Comparison of ENCODE assay signal across 13 cellular contexts in the genomic region with DNA sequence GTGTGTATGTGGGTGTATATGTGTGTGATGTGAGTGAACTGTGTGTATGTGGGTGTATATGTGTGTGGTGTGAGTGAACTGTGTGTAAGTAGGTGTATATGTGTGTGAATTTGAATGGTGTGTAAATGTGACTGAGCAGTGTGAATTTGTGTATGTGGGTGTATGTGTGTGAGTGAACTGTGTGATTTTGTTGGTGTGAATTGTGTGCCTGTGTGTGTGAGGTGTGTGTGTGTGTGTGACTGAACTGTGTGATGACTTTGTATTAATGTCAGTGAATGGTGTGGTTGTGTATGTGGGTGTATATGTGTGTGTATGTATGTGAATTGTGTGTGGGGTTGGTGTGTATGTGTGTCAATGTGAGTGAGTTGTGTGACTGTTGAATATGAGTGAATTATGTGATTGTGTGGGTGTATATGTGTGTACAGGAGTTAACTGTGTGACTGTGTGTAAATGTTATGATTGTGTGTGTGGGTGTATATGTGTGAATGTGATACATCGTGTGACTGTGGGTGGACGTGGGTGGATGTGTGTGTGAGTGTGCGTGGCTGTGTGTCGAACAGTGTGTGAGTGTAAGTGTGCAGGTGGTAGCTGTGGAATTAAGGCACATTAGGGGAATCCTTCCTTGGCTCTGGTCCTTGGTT. TPM values are rescaled to one million over a fixed set of nuclear protein-coding genes. Genes with fewer than 3 reads are reported as not detected.
DNase-seq lines count a peak whose midpoint lies in the region; FAIRE-seq and TF ChIP-seq lines count a peak whose summit lies in the region.
"Not testable (repeated sequence)": the region's sequence is repeated elsewhere in the genome, so short reads cannot be mapped to it uniquely, and the experiment has no call there.
"Had no signal": no experiment of that assay in that cellular context is flagged by ENCODE, and none has a peak within 500 bp of the region (broad histone marks: within the 10 kb centered on the region; RNA-seq: fewer than 3 reads in every experiment).

No MANE protein-coding gene starts in this region.

- H3K27ac Mint-ChIP-seq in activated T-helper 1 cell treated with anti-CD3 and anti-CD28 coated beads, Interleukin-12 subunit alpha, Interleukin-12 subunit beta, Interleukin-2, Interleukin-4 antibody, amounts not matched to agents 30 ng/mL and 10 ng/mL and 1 ng/mL, durations not matched to agents 14 hours and 24 hours and 36 hours = peak overlapping the region; percentile 14
- peak overlapping the region; percentile 71 for H3K27ac Mint-ChIP-seq in endothelial cell (ENCODE audit: unreplicated experiment)
- H3K27ac Mint-ChIP-seq in stimulated activated naive CD8-positive, alpha-beta T cell treated with anti-CD3 and anti-CD28 coated beads, Interleukin-15, Interleukin-2, amounts not matched to agents 100 ng/mL and 50 ng/mL, for 24 hours = peak overlapping the region; percentile 2

- not testable (repeated sequence) for H3K36me3 ChIP-seq in bronchial epithelial cell (ENCODE audit: control insufficient read depth, insufficient read depth, low read length)

- not testable (repeated sequence) for TF ChIP-seq CTCF in bronchial epithelial cell (IDR thresholded peaks at IDR 0.05; ENCODE audit: insufficient read depth, low read length, severe bottlenecking); endothelial cell (IDR thresholded peaks at IDR 0.05; ENCODE audit: unreplicated experiment)

- not testable (repeated sequence) for H3K4me3 Mint-ChIP-seq in activated T-helper 1 cell treated with anti-CD3 and anti-CD28 coated beads, Interleukin-12 subunit alpha, Interleukin-12 subunit beta, Interleukin-2, Interleukin-4 antibody, amounts not matched to agents 30 ng/mL and 10 ng/mL and 1 ng/mL, durations not matched to agents 14 hours and 24 hours and 36 hours; endothelial cell (ENCODE audit: unreplicated experiment); stimulated activated naive CD8-positive, alpha-beta T cell treated with anti-CD3 and anti-CD28 coated beads, Interleukin-15, Interleukin-2, amounts not matched to agents 100 ng/mL and 50 ng/mL, for 24 hours

- not testable (repeated sequence) for H3K36me3 Mint-ChIP-seq in activated T-helper 1 cell treated with anti-CD3 and anti-CD28 coated beads, Interleukin-12 subunit alpha, Interleukin-12 subunit beta, Interleukin-2, Interleukin-4 antibody, amounts not matched to agents 30 ng/mL and 10 ng/mL and 1 ng/mL, durations not matched to agents 14 hours and 24 hours and 36 hours (ENCODE audit: low read depth); endothelial cell (ENCODE audit: low read depth, unreplicated experiment); stimulated activated naive CD8-positive, alpha-beta T cell treated with anti-CD3 and anti-CD28 coated beads, Interleukin-15, Interleukin-2, amounts not matched to agents 100 ng/mL and 50 ng/mL, for 24 hours (ENCODE audit: low read depth)

- not testable (repeated sequence) for DNase-seq in HTR-8/SVneo (ENCODE audit: insufficient read length, low spot score); activated T-helper 1 cell treated with anti-CD3 and anti-CD28 coated beads, Interleukin-12 subunit alpha, Interleukin-12 subunit beta, Interleukin-2, Interleukin-4 antibody, amounts not matched to agents 30 ng/mL and 10 ng/mL and 1 ng/mL, durations not matched to agents 14 hours and 24 hours and 36 hours (ENCODE audit: low spot score); bronchial epithelial cell (ENCODE audit: low read depth); endothelial cell (ENCODE audit: low spot score)
- DNase-seq in mesenteric fat pad (ENCODE audit: low spot score) = peak; percentile 8

- H3K9me3 Mint-ChIP-seq in activated T-helper 1 cell treated with anti-CD3 and anti-CD28 coated beads, Interleukin-12 subunit alpha, Interleukin-12 subunit beta, Interleukin-2, Interleukin-4 antibody, amounts not matched to agents 30 ng/mL and 10 ng/mL and 1 ng/mL, durations not matched to agents 14 hours and 24 hours and 36 hours; endothelial cell (ENCODE audit: unreplicated experiment); stimulated activated naive CD8-positive, alpha-beta T cell treated with anti-CD3 and anti-CD28 coated beads, Interleukin-15, Interleukin-2, amounts not matched to agents 100 ng/mL and 50 ng/mL, for 24 hours: not testable (repeated sequence)

- H3K4me1 Mint-ChIP-seq in activated T-helper 1 cell treated with anti-CD3 and anti-CD28 coated beads, Interleukin-12 subunit alpha, Interleukin-12 subunit beta, Interleukin-2, Interleukin-4 antibody, amounts not matched to agents 30 ng/mL and 10 ng/mL and 1 ng/mL, durations not matched to agents 14 hours and 24 hours and 36 hours (ENCODE audit: low read depth) = peaks cover 11% of the 10 kb centered on the region
- H3K4me1 Mint-ChIP-seq in endothelial cell (ENCODE audit: unreplicated experiment); stimulated activated naive CD8-positive, alpha-beta T cell treated with anti-CD3 and anti-CD28 coated beads, Interleukin-15, Interleukin-2, amounts not matched to agents 100 ng/mL and 50 ng/mL, for 24 hours (ENCODE audit: low read depth): not testable (repeated sequence)

- intact Hi-C loops in activated T-helper 1 cell treated with anti-CD3 and anti-CD28 coated beads, Interleukin-12 subunit alpha, Interleukin-12 subunit beta, Interleukin-2, Interleukin-4 antibody, amounts not matched to agents 30 ng/mL and 10 ng/mL and 1 ng/mL, durations not matched to agents 14 hours and 24 hours and 36 hours (cut with micrococcal nuclease) = not testable (repeated sequence)

- H3K4me3 ChIP-seq in bronchial epithelial cell (ENCODE audit: low read depth, low read length) = not testable (repeated sequence)

- FAIRE-seq in HTR-8/SVneo (lab: Jason Lieb, UNC) (peak; percentile 92), bronchial epithelial cell (lab: Jason Lieb, UNC) (peak; percentile 86)

- not testable (repeated sequence) for H3K27me3 Mint-ChIP-seq in activated T-helper 1 cell treated with anti-CD3 and anti-CD28 coated beads, Interleukin-12 subunit alpha, Interleukin-12 subunit beta, Interleukin-2, Interleukin-4 antibody, amounts not matched to agents 30 ng/mL and 10 ng/mL and 1 ng/mL, durations not matched to agents 14 hours and 24 hours and 36 hours (ENCODE audit: insufficient read depth); endothelial cell (ENCODE audit: unreplicated experiment); stimulated activated naive CD8-positive, alpha-beta T cell treated with anti-CD3 and anti-CD28 coated beads, Interleukin-15, Interleukin-2, amounts not matched to agents 100 ng/mL and 50 ng/mL, for 24 hours

- H3K27me3 ChIP-seq in bronchial epithelial cell (ENCODE audit: control insufficient read depth, insufficient read depth, low read length) = not testable (repeated sequence)

RNA-seq across cellular contexts. Expression of a gene that starts 6.7 kb away (rescaled TPM):
- total RNA-seq in activated T-helper 1 cell treated with anti-CD3 and anti-CD28 coated beads, Interleukin-12 subunit alpha, Interleukin-12 subunit beta, Interleukin-2, Interleukin-4 antibody, amounts not matched to agents 30 ng/mL and 10 ng/mL and 1 ng/mL, durations not matched to agents 14 hours and 24 hours and 36 hours = not detected in 2 replicates
- not detected in 2 replicates for total RNA-seq in bronchial epithelial cell
- total RNA-seq in endothelial cell (ENCODE audit: unreplicated experiment) = not detected
- total RNA-seq in mesenteric fat pad = not detected
- total RNA-seq: A172; A673; CD4-positive, alpha-beta memory T cell; Daoy; G401; H7 had no signal

RNA-seq across cellular contexts. Expression of a gene that starts 12.4 kb away (rescaled TPM):
- total RNA-seq in activated T-helper 1 cell treated with anti-CD3 and anti-CD28 coated beads, Interleukin-12 subunit alpha, Interleukin-12 subunit beta, Interleukin-2, Interleukin-4 antibody, amounts not matched to agents 30 ng/mL and 10 ng/mL and 1 ng/mL, durations not matched to agents 14 hours and 24 hours and 36 hours = 94.7 and 115 TPM in 2 replicates
- 41.1 and 59.9 TPM in 2 replicates for total RNA-seq in bronchial epithelial cell
- 73.5 TPM for total RNA-seq in endothelial cell (ENCODE audit: unreplicated experiment)
- 116 TPM for total RNA-seq in mesenteric fat pad
- total RNA-seq: G401 had no signal

RNA-seq across cellular contexts. Expression of a gene that starts 18.6 kb away (rescaled TPM):
- not detected in 2 replicates for total RNA-seq in activated T-helper 1 cell treated with anti-CD3 and anti-CD28 coated beads, Interleukin-12 subunit alpha, Interleukin-12 subunit beta, Interleukin-2, Interleukin-4 antibody, amounts not matched to agents 30 ng/mL and 10 ng/mL and 1 ng/mL, durations not matched to agents 14 hours and 24 hours and 36 hours
- total RNA-seq in bronchial epithelial cell (not detected in 2 replicates), endothelial cell (ENCODE audit: unreplicated experiment) (not detected), mesenteric fat pad (not detected)
- total RNA-seq: A172; A673; Calu3; CD4-positive, alpha-beta memory T cell; Daoy; G401; H7 had no signal

RNA-seq across cellular contexts. Expression of a gene that starts 20.0 kb away (rescaled TPM):
- 4.0 and 4.7 TPM in 2 replicates for total RNA-seq in activated T-helper 1 cell treated with anti-CD3 and anti-CD28 coated beads, Interleukin-12 subunit alpha, Interleukin-12 subunit beta, Interleukin-2, Interleukin-4 antibody, amounts not matched to agents 30 ng/mL and 10 ng/mL and 1 ng/mL, durations not matched to agents 14 hours and 24 hours and 36 hours
- total RNA-seq in bronchial epithelial cell (under 0.01 and 1.2 TPM in 2 replicates), endothelial cell (ENCODE audit: unreplicated experiment) (1.4 TPM), mesenteric fat pad (1.2 TPM)
- total RNA-seq: A673, G401 had no signal

RNA-seq across cellular contexts. Expression of a gene that starts 24.4 kb away (rescaled TPM):
- total RNA-seq in activated T-helper 1 cell treated with anti-CD3 and anti-CD28 coated beads, Interleukin-12 subunit alpha, Interleukin-12 subunit beta, Interleukin-2, Interleukin-4 antibody, amounts not matched to agents 30 ng/mL and 10 ng/mL and 1 ng/mL, durations not matched to agents 14 hours and 24 hours and 36 hours = 97.6 and 98.1 TPM in 2 replicates
- total RNA-seq in bronchial epithelial cell (15.8 and 26.5 TPM in 2 replicates), endothelial cell (ENCODE audit: unreplicated experiment) (61.2 TPM), mesenteric fat pad (41.7 TPM)
- total RNA-seq: G401 had no signal

Comparison
In these comparisons a context has a peak if more than half of its experiments do, and no peak if none do; other contexts are left out.
1. H3K27ac Mint-ChIP-seq: peak in every context shown above with its lines; median percentile 71 in endothelial cell; 14 in activated T-helper 1 cell treated with anti-CD3 and anti-CD28 coated beads, Interleukin-12 subunit alpha, Interleukin-12 subunit beta, Interleukin-2, Interleukin-4 antibody, amounts not matched to agents 30 ng/mL and 10 ng/mL and 1 ng/mL, durations not matched to agents 14 hours and 24 hours and 36 hours; 2 in stimulated activated naive CD8-positive, alpha-beta T cell treated with anti-CD3 and anti-CD28 coated beads, Interleukin-15, Interleukin-2, amounts not matched to agents 100 ng/mL and 50 ng/mL, for 24 hours.